14 cellular contexts compared by ENCODE assay signal in the genomic region with DNA sequence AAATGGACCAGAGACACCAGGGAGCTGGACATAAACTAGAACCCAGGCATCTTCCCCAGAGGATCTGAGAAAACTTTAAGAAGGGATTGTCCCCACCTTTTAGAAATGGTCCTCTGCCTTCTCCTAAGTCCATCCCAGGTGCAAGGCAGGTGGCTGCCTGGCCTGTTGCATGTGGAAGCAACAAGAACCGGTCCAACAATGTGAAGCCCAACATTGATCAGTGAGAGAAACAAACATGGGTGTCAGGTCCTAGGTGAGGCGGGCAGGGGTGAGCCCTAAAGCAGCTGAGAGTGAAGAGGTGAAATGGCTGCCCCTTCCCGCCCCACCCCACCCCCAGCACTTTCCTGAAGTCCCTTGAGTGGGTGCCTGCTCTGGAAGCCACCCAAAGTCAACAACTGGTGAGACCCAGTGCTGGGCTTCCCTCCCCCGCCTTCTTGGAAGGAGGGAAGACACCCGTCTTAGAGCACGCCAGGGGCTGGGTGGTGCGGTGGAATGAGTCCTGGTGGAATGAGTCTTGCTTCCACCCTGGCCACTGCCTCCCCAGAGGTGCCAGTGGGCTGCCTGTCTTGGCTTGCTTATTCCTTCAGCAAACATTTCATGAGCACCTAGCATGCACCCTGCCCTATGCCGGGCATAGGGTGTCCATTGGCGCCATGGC. TPM values are rescaled to one million over a fixed set of nuclear protein-coding genes. Genes with fewer than 3 reads are reported as not detected.
DNase-seq lines count a peak whose midpoint lies in the region; ATAC-seq, FAIRE-seq and TF ChIP-seq lines count a peak whose summit lies in the region.
"Had no signal": no experiment of that assay in that cellular context is flagged by ENCODE, and none has a peak within 500 bp of the region (broad histone marks: within the 10 kb centered on the region; RNA-seq: fewer than 3 reads in every experiment).

No MANE protein-coding gene starts in this region.

- peak overlapping the region in 1 of 3 experiments; percentile 9 for H3K4me3 ChIP-seq in keratinocyte (ENCODE audit: control insufficient read depth in 2 of 3, extremely low read depth in 1 of 3, insufficient read depth in 2 of 3, low read depth in 1 of 3, low read length in 3 of 3)

- DNase-seq in activated T-cell treated with anti-CD3 and anti-CD28 coated beads, Interleukin-2, amount 50 U/mL, for 4 hours = no peak
- no peak for DNase-seq in activated T-cell treated with anti-CD3 and anti-CD28 coated beads, Interleukin-2, amount 50 U/mL, for 1 hour
- DNase-seq in activated CD4-positive, alpha-beta memory T cell treated with anti-CD3 and anti-CD28 coated beads for 36 hours = no peak
- DNase-seq in keratinocyte (ENCODE audit: low read depth, low spot score) (no peak), NCI-H1092 treated with DMSO at 0.1 percent for 48 hours (lab: John Stamatoyannopoulos, UW) (no peak), GM19240 (ENCODE audit: insufficient read length, low spot score) (no peak), head of caudate nucleus (no peak)
- DNase-seq in stimulated activated naive B cell treated with anti-CD40 and anti-IgM and Interleukin-4, amounts not matched to agents 10 μg/mL and 1 μg/mL and 100 μg/mL, for 72 hours = no peak
- DNase-seq: activated CD4-positive, CD25-positive, alpha-beta regulatory T cell; NCI-H524 treated with DMSO at 0.1 percent for 48 hours had no signal

- intact Hi-C loops in activated CD4-positive, alpha-beta memory T cell treated with anti-CD3 and anti-CD28 coated beads for 36 hours (cut with micrococcal nuclease) = loop anchor here (5.0 kb wide), 1 partner anchor 173 kb away; no protein-coding TSS in a partner anchor
- intact Hi-C loops in head of caudate nucleus (cut with DNase I) = no loop called here

- TF ChIP-seq CTCF in keratinocyte (optimal IDR thresholded peaks at IDR 0.05 in 1 of 3, IDR thresholded peaks at IDR 0.05 in 1 of 3, conservative IDR thresholded peaks at IDR 0.05 in 1 of 3; ENCODE audit: extremely low read depth in 1 of 3, insufficient read depth in 2 of 3, low read length in 3 of 3) = no peak

- peaks cover 24% of the 10 kb centered on the region for H3K4me1 ChIP-seq in keratinocyte (ENCODE audit: control insufficient read depth, extremely low read depth, insufficient read depth, low read length)

- H2AFZ ChIP-seq in keratinocyte (ENCODE audit: control insufficient read depth, low read length) = no peak overlapping the region

- no peak overlapping the region for H3K27ac ChIP-seq in keratinocyte (ENCODE audit: control insufficient read depth, insufficient read depth, low read length)

- H3K27ac Mint-ChIP-seq in activated CD4-positive, alpha-beta memory T cell treated with anti-CD3 and anti-CD28 coated beads for 36 hours = peak overlapping the region; percentile 49
- peak overlapping the region; percentile 86 for H3K27ac Mint-ChIP-seq in stimulated activated naive B cell treated with anti-CD40 and anti-IgM and Interleukin-4, amounts not matched to agents 10 μg/mL and 1 μg/mL and 100 μg/mL, for 72 hours

- no peaks in the 10 kb centered on the region for H3K27me3 Mint-ChIP-seq in activated T-cell treated with anti-CD3 and anti-CD28 coated beads, Interleukin-2, amount 50 U/mL, for 4 hours (ENCODE audit: low read depth)
- H3K27me3 Mint-ChIP-seq in activated CD4-positive, alpha-beta memory T cell treated with anti-CD3 and anti-CD28 coated beads for 36 hours = no peaks in the 10 kb centered on the region
- H3K27me3 Mint-ChIP-seq in stimulated activated naive B cell treated with anti-CD40 and anti-IgM and Interleukin-4, amounts not matched to agents 10 μg/mL and 1 μg/mL and 100 μg/mL, for 72 hours = no peaks in the 10 kb centered on the region

- peaks cover 15 to 20% of the 10 kb centered on the region in 2 experiments for H3K36me3 ChIP-seq in keratinocyte (ENCODE audit: control insufficient read depth in 2 of 2, extremely low read depth in 1 of 2, insufficient read depth in 2 of 2, low read length in 2 of 2)

- CTCF ChIA-PET in activated CD4-positive, alpha-beta memory T cell treated with anti-CD3 and anti-CD28 coated beads for 36 hours (lab: Charles Lee) = interaction anchor here (2.3 to 2.4 kb wide), 2 partner anchors 14 to 157 kb away, joined by 12 to 20 read pairs; partner anchors contain the start of gene FAM32A

- no peak overlapping the region for H3K9ac ChIP-seq in keratinocyte (ENCODE audit: control insufficient read depth, extremely low read depth, insufficient read depth, low read length)

- H3K36me3 Mint-ChIP-seq in activated T-cell treated with anti-CD3 and anti-CD28 coated beads, Interleukin-2, amount 50 U/mL, for 4 hours (ENCODE audit: insufficient read depth) = peaks cover 23% of the 10 kb centered on the region
- H3K36me3 Mint-ChIP-seq in activated CD4-positive, alpha-beta memory T cell treated with anti-CD3 and anti-CD28 coated beads for 36 hours = peaks cover 23% of the 10 kb centered on the region
- peaks cover 26 to 42% of the 10 kb centered on the region in 2 donors for H3K36me3 Mint-ChIP-seq in stimulated activated naive B cell treated with anti-CD40 and anti-IgM and Interleukin-4, amounts not matched to agents 10 μg/mL and 1 μg/mL and 100 μg/mL, for 72 hours

- H3K27me3 ChIP-seq in keratinocyte (ENCODE audit: control insufficient read depth, extremely low read depth, insufficient read depth, low read length) = no peaks in the 10 kb centered on the region

- POLR2A ChIA-PET in activated CD4-positive, alpha-beta memory T cell treated with anti-CD3 and anti-CD28 coated beads for 36 hours (lab: Charles Lee) = no interaction called here

- H3K4me2 ChIP-seq in keratinocyte (ENCODE audit: control insufficient read depth, extremely low read depth, insufficient read depth, low read depth, low read length) = peak overlapping the region; percentile 59

- dilution Hi-C loops in keratinocyte (cut with MboI; ENCODE audit: extremely low pct_ligation_motif_present, low sequenced_read_pairs) = no loop called here

- H4K20me1 ChIP-seq in keratinocyte (ENCODE audit: control insufficient read depth, extremely low read depth, insufficient read depth, low read length) = peaks cover 2% of the 10 kb centered on the region

- no peaks in the 10 kb centered on the region for H3K9me3 ChIP-seq in keratinocyte (ENCODE audit: control insufficient read depth, low read depth, low read length)

- H3K9me1 ChIP-seq in keratinocyte (ENCODE audit: control insufficient read depth, extremely low read depth, insufficient read depth, low read length) = peaks cover 3% of the 10 kb centered on the region

- peaks cover 35% of the 10 kb centered on the region for H3K4me1 Mint-ChIP-seq in activated T-cell treated with anti-CD3 and anti-CD28 coated beads, Interleukin-2, amount 50 U/mL, for 4 hours (ENCODE audit: low read depth)
- H3K4me1 Mint-ChIP-seq in activated CD4-positive, alpha-beta memory T cell treated with anti-CD3 and anti-CD28 coated beads for 36 hours (ENCODE audit: low read depth) = peaks cover 43% of the 10 kb centered on the region
- H3K4me1 Mint-ChIP-seq in stimulated activated naive B cell treated with anti-CD40 and anti-IgM and Interleukin-4, amounts not matched to agents 10 μg/mL and 1 μg/mL and 100 μg/mL, for 72 hours = peaks cover 40 to 66% of the 10 kb centered on the region in 2 donors

- peak overlapping the region; percentile 81 for H3K4me3 Mint-ChIP-seq in activated T-cell treated with anti-CD3 and anti-CD28 coated beads, Interleukin-2, amount 50 U/mL, for 4 hours
- H3K4me3 Mint-ChIP-seq in activated CD4-positive, alpha-beta memory T cell treated with anti-CD3 and anti-CD28 coated beads for 36 hours = peak overlapping the region; percentile 83
- peak overlapping the region; percentile 80 to 90 for H3K4me3 Mint-ChIP-seq in stimulated activated naive B cell treated with anti-CD40 and anti-IgM and Interleukin-4, amounts not matched to agents 10 μg/mL and 1 μg/mL and 100 μg/mL, for 72 hours

- no peak for FAIRE-seq in keratinocyte (lab: Jason Lieb, UNC)
- FAIRE-seq: colon had no signal

- H3K9me3 Mint-ChIP-seq in activated T-cell treated with anti-CD3 and anti-CD28 coated beads, Interleukin-2, amount 50 U/mL, for 4 hours = no peaks in the 10 kb centered on the region
- no peaks in the 10 kb centered on the region for H3K9me3 Mint-ChIP-seq in activated CD4-positive, alpha-beta memory T cell treated with anti-CD3 and anti-CD28 coated beads for 36 hours
- H3K9me3 Mint-ChIP-seq in stimulated activated naive B cell treated with anti-CD40 and anti-IgM and Interleukin-4, amounts not matched to agents 10 μg/mL and 1 μg/mL and 100 μg/mL, for 72 hours = no peaks in the 10 kb centered on the region

- no peak for ATAC-seq in activated T-cell treated with anti-CD3 and anti-CD28 coated beads, Interleukin-2, amount 50 U/mL, for 4 hours
- no peak for ATAC-seq in stimulated activated naive B cell treated with anti-CD40 and anti-IgM and Interleukin-4, amounts not matched to agents 10 μg/mL and 1 μg/mL and 100 μg/mL, for 72 hours (replicated peaks)

- peaks cover 39% of the 10 kb centered on the region for H3K79me2 ChIP-seq in keratinocyte (ENCODE audit: control insufficient read depth, insufficient read depth, low read length)

RNA-seq across cellular contexts. Expression of gene AP1M1, which starts 1.7 kb away (rescaled TPM):
- total RNA-seq in activated T-cell treated with anti-CD3 and anti-CD28 coated beads, Interleukin-2, amount 50 U/mL, for 4 hours = 100 to 1,000 TPM in 2 of 3 donors, 10 to 100 TPM in 1; 93.4 to 109 (median 106) TPM
- total RNA-seq in activated CD4-positive, alpha-beta memory T cell treated with anti-CD3 and anti-CD28 coated beads for 36 hours = 100 to 1,000 TPM; 100 to 113 TPM
- polyA plus RNA-seq in keratinocyte = 27.7 to 44.7 TPM (median 28.7 TPM) in 3 replicates
- 19.0 TPM for polyA plus RNA-seq in keratinocyte (2011; ENCODE audit: low read depth)
- 30.3 and 44.2 TPM in 2 replicates for polyA plus RNA-seq in keratinocyte (2011; cell fraction: cytosol; rRNA removed)
- polyA plus RNA-seq in keratinocyte (2011; cell fraction: nucleus; rRNA removed) = 43.1 and 49.9 TPM in 2 replicates
- polyA plus RNA-seq in keratinocyte (2012; ENCODE audit: low replicate concordance) = 26.4 and 51.7 TPM in 2 replicates
- 27.8 to 80.5 TPM (median 32.7 TPM) in 3 replicates for polyA minus RNA-seq in keratinocyte
- polyA minus RNA-seq in keratinocyte (2011; cell fraction: cytosol; rRNA and poly(A)+ RNA removed) = 55.8 TPM
- 30.1 and 42.7 TPM in 2 replicates for polyA minus RNA-seq in keratinocyte (2011; cell fraction: nucleus; rRNA and poly(A)+ RNA removed)

RNA-seq across cellular contexts. Expression of gene FAM32A, which starts 14.2 kb away (rescaled TPM):
- total RNA-seq in activated T-cell treated with anti-CD3 and anti-CD28 coated beads, Interleukin-2, amount 50 U/mL, for 4 hours = 10 to 100 TPM; 53.4 to 60.1 (median 56.4) TPM
- total RNA-seq in activated CD4-positive, alpha-beta memory T cell treated with anti-CD3 and anti-CD28 coated beads for 36 hours = 10 to 100 TPM; 43.8 to 44.3 TPM
- 105 to 114 TPM (median 106 TPM) in 3 replicates for polyA plus RNA-seq in keratinocyte
- polyA plus RNA-seq in keratinocyte (2011; ENCODE audit: low read depth) = 105 TPM
- 137 and 141 TPM in 2 replicates for polyA plus RNA-seq in keratinocyte (2011; cell fraction: cytosol; rRNA removed)
- polyA plus RNA-seq in keratinocyte (2011; cell fraction: nucleus; rRNA removed) = 66.6 and 67.2 TPM in 2 replicates
- polyA plus RNA-seq in keratinocyte (2012; ENCODE audit: low replicate concordance) = 67.5 and 73.7 TPM in 2 replicates
- polyA minus RNA-seq in keratinocyte = 29.5 to 43.8 TPM (median 40.4 TPM) in 3 replicates
- polyA minus RNA-seq in keratinocyte (2011; cell fraction: cytosol; rRNA and poly(A)+ RNA removed) = 33.4 TPM
- polyA minus RNA-seq in keratinocyte (2011; cell fraction: nucleus; rRNA and poly(A)+ RNA removed) = 14.0 and 15.7 TPM in 2 replicates

RNA-seq across cellular contexts. Expression of gene CIB3, which starts 26.1 kb away (rescaled TPM):
- total RNA-seq in activated T-cell treated with anti-CD3 and anti-CD28 coated beads, Interleukin-2, amount 50 U/mL, for 4 hours = not detected
- total RNA-seq in activated CD4-positive, alpha-beta memory T cell treated with anti-CD3 and anti-CD28 coated beads for 36 hours = not detected
- polyA plus RNA-seq in keratinocyte = not detected in 3 replicates
- polyA plus RNA-seq in keratinocyte (2011; ENCODE audit: low read depth) = not detected
- polyA plus RNA-seq in keratinocyte (2011; cell fraction: cytosol; rRNA removed) = not detected in 2 replicates
- not detected in 2 replicates for polyA plus RNA-seq in keratinocyte (2011; cell fraction: nucleus; rRNA removed)
- not detected in 2 replicates for polyA plus RNA-seq in keratinocyte (2012; ENCODE audit: low replicate concordance)
- not detected in 3 replicates for polyA minus RNA-seq in keratinocyte
- polyA minus RNA-seq in keratinocyte (2011; cell fraction: cytosol; rRNA and poly(A)+ RNA removed) = not detected
- polyA minus RNA-seq in keratinocyte (2011; cell fraction: nucleus; rRNA and poly(A)+ RNA removed) = not detected in 2 replicates
- total RNA-seq: HT1080, kidney epithelial cell, urinary bladder had no signal
- polyA plus RNA-seq: urinary bladder had no signal

RNA-seq across cellular contexts. Expression of gene HSH2D, which starts 55.9 kb away (rescaled TPM):
- 1 to 10 TPM; 5.7 to 9.2 (median 7.0) TPM for total RNA-seq in activated T-cell treated with anti-CD3 and anti-CD28 coated beads, Interleukin-2, amount 50 U/mL, for 4 hours
- 10 to 100 TPM; 23.6 to 26.1 TPM for total RNA-seq in activated CD4-positive, alpha-beta memory T cell treated with anti-CD3 and anti-CD28 coated beads for 36 hours
- polyA plus RNA-seq in keratinocyte = 0.90 to 1.9 TPM (median 1.1 TPM) in 3 replicates
- not detected for polyA plus RNA-seq in keratinocyte (2011; ENCODE audit: low read depth)
- 0.36 and 0.75 TPM in 2 replicates for polyA plus RNA-seq in keratinocyte (2011; cell fraction: cytosol; rRNA removed)
- 1.0 and 1.5 TPM in 2 replicates for polyA plus RNA-seq in keratinocyte (2011; cell fraction: nucleus; rRNA removed)
- 0.23 and 1.4 TPM in 2 replicates for polyA plus RNA-seq in keratinocyte (2012; ENCODE audit: low replicate concordance)
- polyA minus RNA-seq in keratinocyte = 0.89 to 1.9 TPM (median 1.5 TPM) in 3 replicates
- polyA minus RNA-seq in keratinocyte (2011; cell fraction: cytosol; rRNA and poly(A)+ RNA removed) = not detected
- 0.63 TPM in 1 of 2 replicates, not detected in the other for polyA minus RNA-seq in keratinocyte (2011; cell fraction: nucleus; rRNA and poly(A)+ RNA removed)
- total RNA-seq: HT1080 had no signal
